Comparison of ENCODE assay signal across 11 cellular contexts in the genomic region with DNA sequence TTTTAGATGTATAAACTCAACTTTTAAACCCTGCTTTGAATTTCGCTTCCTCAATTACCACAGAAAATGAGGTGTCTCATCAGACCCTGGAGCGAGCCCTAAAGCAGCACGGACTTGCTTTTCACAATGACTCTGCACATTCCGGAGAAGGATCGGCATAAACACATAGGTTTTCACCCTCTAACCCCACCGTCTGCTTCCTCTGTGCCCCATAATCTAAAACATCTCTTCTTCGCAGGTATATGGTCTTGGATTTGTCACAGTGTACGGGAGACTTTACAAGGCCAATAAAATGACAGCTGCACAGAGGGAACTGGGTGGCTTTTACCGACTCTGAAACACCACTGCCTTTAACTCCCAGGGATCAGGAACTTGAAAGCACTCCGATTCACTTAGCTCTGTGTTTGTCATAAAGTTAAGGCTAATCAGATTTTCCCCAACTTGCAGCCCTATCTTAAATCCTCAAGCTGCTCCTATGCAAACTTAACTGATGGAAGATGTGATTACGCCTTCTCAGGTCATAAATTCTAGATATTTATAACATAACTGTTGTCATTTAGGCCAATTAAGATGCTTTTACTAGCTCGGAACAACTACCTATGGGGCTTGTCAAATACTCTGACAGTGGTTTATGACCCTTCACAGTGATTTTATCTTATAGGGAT.
A peak's percentile ranks its signal among the peaks of the same experiment; 100 is the strongest.
DNase-seq lines count a peak whose midpoint lies in the region; ATAC-seq and TF ChIP-seq lines count a peak whose summit lies in the region.
"Had no signal": no experiment of that assay in that cellular context is flagged by ENCODE, and none has a peak within 500 bp of the region (broad histone marks: within the 10 kb centered on the region; RNA-seq: fewer than 3 reads in every experiment).

No MANE protein-coding gene starts in this region.

- peak overlapping the region; percentile 69 for H2BK12ac ChIP-seq in trophoblast cell (ENCODE audit: low read length)

- H3K23ac ChIP-seq in trophoblast cell (ENCODE audit: low read length), result no peak overlapping the region

- H3K9me3 ChIP-seq in trophoblast cell (ENCODE audit: insufficient read depth, low read depth, low read length), result no peaks in the 10 kb centered on the region
- no peaks in the 10 kb centered on the region for H3K9me3 ChIP-seq in MG63

- no peak for TF ChIP-seq CTCF in WTC11 (IDR thresholded peaks at IDR 0.05)

- no peak overlapping the region for H2AK5ac ChIP-seq in trophoblast cell (ENCODE audit: low read length)

- H3K4ac ChIP-seq in trophoblast cell (ENCODE audit: low read depth, low read length), result no peak overlapping the region

- no peaks in the 10 kb centered on the region for H3K36me3 ChIP-seq in trophoblast cell (ENCODE audit: control insufficient read depth in 1 of 2, insufficient read depth in 2 of 2, low read length in 2 of 2)
- no peaks in the 10 kb centered on the region for H3K36me3 ChIP-seq in MG63

- peak; percentile 61 for ATAC-seq in GM19328 (IDR thresholded peaks at IDR 0.05; ENCODE audit: unreplicated experiment)
- peak; percentile 55 for ATAC-seq in HG03469 (IDR thresholded peaks at IDR 0.05; ENCODE audit: unreplicated experiment)
- no peak for ATAC-seq in WTC11
- ATAC-seq in GM19452 (IDR thresholded peaks at IDR 0.05; ENCODE audit: unreplicated experiment), result no peak
- ATAC-seq in HG03439 (IDR thresholded peaks at IDR 0.05; ENCODE audit: unreplicated experiment), result no peak
- ATAC-seq: esophagus mucosa had no signal

- H3K79me2 ChIP-seq in trophoblast cell (ENCODE audit: control insufficient read depth, insufficient read depth, low read length, poor library complexity), result peaks cover 2% of the 10 kb centered on the region

- POLR2A ChIA-PET in WTC11 (lab: Charles Lee), result no interaction called here

- CTCF ChIA-PET in WTC11 (lab: Charles Lee), result interaction anchor here (1.1 to 1.3 kb wide), 2 partner anchors 11 to 28 kb away, joined by 4 read pairs; no protein-coding TSS in a partner anchor

- H3K9me3 Mint-ChIP-seq in WTC11, result 0 out of 2 replicates have a peak, but pooled peaks cover 6% of the 10 kb centered on the region
- H3K9me3 Mint-ChIP-seq: nephron had no signal

- H3K4me1 Mint-ChIP-seq in WTC11, result peaks cover 53% of the 10 kb centered on the region

- peak overlapping the region; percentile 42 for H3K27ac ChIP-seq in trophoblast cell (ENCODE audit: low read depth, low read length)

- H3K18ac ChIP-seq in trophoblast cell (ENCODE audit: low read length), result no peak overlapping the region

- peaks cover 21% of the 10 kb centered on the region for H3K79me1 ChIP-seq in trophoblast cell (ENCODE audit: low read length)

- peak overlapping the region; percentile 33 for H2BK5ac ChIP-seq in trophoblast cell (ENCODE audit: low read depth, low read length, poor library complexity)

- peak overlapping the region; percentile 33 for H3K4me2 ChIP-seq in trophoblast cell (ENCODE audit: low read length)

- H4K12ac ChIP-seq in trophoblast cell (ENCODE audit: low read depth, low read length), result no peak overlapping the region

- no peaks in the 10 kb centered on the region for H3K36me3 Mint-ChIP-seq in WTC11

- no peak overlapping the region for H3K4me3 Mint-ChIP-seq in WTC11
- H3K4me3 Mint-ChIP-seq: nephron had no signal

- no peak overlapping the region for H2AFZ ChIP-seq in trophoblast cell (ENCODE audit: insufficient read depth, low read length, poor library complexity)

- H3K4me1 ChIP-seq in trophoblast cell (ENCODE audit: control insufficient read depth in 1 of 2, insufficient read depth in 2 of 2, low read length in 2 of 2), result peaks cover 21 to 29% of the 10 kb centered on the region in 2 experiments

- H3K27me3 ChIP-seq in trophoblast cell (ENCODE audit: insufficient read depth, low read length), result no peaks in the 10 kb centered on the region
- H3K27me3 ChIP-seq in MG63, result no peaks in the 10 kb centered on the region

- no peak overlapping the region for H3K14ac ChIP-seq in trophoblast cell (ENCODE audit: low read length)

- no CpG with 5 or more reads among the region's 12 CpGs for WGBS in trophoblast cell (ENCODE audit: extremely low coverage, insufficient coverage, insufficient read length)

- H2BK120ac ChIP-seq in trophoblast cell (ENCODE audit: insufficient read depth, low read length, poor library complexity), result no peak overlapping the region

- H3K4me3 ChIP-seq in trophoblast cell (ENCODE audit: low read depth, low read length) (no peak overlapping the region), MG63 (no peak overlapping the region)

- H3K9ac ChIP-seq in trophoblast cell (ENCODE audit: low read length), result no peak overlapping the region

- DNase-seq in WTC11 (ENCODE audit: low spot score) (no peak), trophoblast cell (peak; percentile 22 to 29), MG63 (no peak), NCI-H1694 treated with DMSO at 0.1 percent for 48 hours (lab: John Stamatoyannopoulos, UW) (no peak)
- DNase-seq: activated T-cell treated with anti-CD3 and anti-CD28 coated beads, Interleukin-2, amount 50 U/mL, for 1 hour had no signal

- H4K91ac ChIP-seq in trophoblast cell (ENCODE audit: low read depth, low read length), result no peak overlapping the region

- H3K27me3 Mint-ChIP-seq in WTC11 (ENCODE audit: low read depth), result 0 out of 2 replicates have a peak, but pooled peaks cover 4% of the 10 kb centered on the region

- peak overlapping the region; percentile 29; the same call in 1 of the 2 replicates for H3K27ac Mint-ChIP-seq in WTC11

- no peak overlapping the region for H4K8ac ChIP-seq in trophoblast cell (ENCODE audit: low read depth, low read length)

TF ChIP-seq in WTC11, 78 proteins besides CTCF, POLR2A, EP300 and RAD21 (continues in another document):
- TF ChIP-seq ETV6 (CRISPR knock-in tag; IDR thresholded peaks at IDR 0.05) (no peak), ZNF138 (CRISPR knock-in tag; conservative IDR thresholded peaks at IDR 0.05) (no peak), NFE2L1 (CRISPR knock-in tag; IDR thresholded peaks at IDR 0.05) (peak; percentile 87), ZNF671 (CRISPR knock-in tag; IDR thresholded peaks at IDR 0.05) (no peak)
- TF ChIP-seq, protein P1, sequence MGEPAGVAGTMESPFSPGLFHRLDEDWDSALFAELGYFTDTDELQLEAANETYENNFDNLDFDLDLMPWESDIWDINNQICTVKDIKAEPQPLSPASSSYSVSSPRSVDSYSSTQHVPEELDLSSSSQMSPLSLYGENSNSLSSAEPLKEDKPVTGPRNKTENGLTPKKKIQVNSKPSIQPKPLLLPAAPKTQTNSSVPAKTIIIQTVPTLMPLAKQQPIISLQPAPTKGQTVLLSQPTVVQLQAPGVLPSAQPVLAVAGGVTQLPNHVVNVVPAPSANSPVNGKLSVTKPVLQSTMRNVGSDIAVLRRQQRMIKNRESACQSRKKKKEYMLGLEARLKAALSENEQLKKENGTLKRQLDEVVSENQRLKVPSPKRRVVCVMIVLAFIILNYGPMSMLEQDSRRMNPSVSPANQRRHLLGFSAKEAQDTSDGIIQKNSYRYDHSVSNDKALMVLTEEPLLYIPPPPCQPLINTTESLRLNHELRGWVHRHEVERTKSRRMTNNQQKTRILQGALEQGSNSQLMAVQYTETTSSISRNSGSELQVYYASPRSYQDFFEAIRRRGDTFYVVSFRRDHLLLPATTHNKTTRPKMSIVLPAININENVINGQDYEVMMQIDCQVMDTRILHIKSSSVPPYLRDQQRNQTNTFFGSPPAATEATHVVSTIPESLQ (CRISPR knock-in tag; IDR thresholded peaks at IDR 0.05), result no peak
- TF ChIP-seq, protein P2, sequence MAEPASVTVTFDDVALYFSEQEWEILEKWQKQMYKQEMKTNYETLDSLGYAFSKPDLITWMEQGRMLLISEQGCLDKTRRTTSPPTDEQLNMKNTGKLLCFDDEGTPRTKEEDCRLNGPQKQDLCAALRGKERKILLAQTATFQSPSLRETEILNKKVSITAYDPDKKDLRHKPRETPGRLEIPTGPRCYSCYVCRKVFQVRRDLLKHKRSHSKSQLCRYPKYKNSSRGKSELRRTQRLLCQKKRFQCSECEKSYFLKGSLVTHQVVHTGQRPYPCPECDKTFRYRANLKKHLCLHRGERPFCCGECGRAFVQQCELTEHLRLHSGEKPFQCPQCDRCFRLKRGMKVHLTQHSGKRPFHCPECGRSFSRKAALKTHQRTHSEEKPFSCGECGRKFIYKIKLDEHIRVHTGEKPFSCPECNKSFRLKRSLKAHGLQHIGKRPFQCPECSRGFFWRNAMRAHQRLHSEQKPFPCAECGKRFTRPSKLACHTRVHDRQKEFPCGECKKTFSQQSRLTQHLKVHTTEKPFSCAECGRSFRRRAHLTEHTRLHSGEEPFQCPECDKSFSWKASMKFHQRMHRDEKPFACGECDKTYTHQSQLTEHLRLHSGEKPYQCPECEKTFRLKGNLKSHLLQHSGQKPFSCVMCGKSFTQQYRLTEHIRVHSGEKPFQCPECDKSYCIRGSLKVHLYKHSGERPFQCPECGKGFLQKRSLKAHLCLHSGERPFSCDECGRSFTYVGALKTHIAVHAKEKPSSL (CRISPR knock-in tag; conservative IDR thresholded peaks at IDR 0.05), result no peak
- TF ChIP-seq, protein P3, sequence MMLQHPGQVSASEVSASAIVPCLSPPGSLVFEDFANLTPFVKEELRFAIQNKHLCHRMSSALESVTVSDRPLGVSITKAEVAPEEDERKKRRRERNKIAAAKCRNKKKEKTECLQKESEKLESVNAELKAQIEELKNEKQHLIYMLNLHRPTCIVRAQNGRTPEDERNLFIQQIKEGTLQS (CRISPR knock-in tag; conservative IDR thresholded peaks at IDR 0.05), result no peak
- TF ChIP-seq, protein P4, sequence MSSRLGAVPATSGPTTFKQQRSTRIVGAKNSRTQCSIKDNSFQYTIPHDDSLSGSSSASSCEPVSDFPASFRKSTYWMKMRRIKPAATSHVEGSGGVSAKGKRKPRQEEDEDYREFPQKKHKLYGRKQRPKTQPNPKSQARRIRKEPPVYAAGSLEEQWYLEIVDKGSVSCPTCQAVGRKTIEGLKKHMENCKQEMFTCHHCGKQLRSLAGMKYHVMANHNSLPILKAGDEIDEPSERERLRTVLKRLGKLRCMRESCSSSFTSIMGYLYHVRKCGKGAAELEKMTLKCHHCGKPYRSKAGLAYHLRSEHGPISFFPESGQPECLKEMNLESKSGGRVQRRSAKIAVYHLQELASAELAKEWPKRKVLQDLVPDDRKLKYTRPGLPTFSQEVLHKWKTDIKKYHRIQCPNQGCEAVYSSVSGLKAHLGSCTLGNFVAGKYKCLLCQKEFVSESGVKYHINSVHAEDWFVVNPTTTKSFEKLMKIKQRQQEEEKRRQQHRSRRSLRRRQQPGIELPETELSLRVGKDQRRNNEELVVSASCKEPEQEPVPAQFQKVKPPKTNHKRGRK (CRISPR knock-in tag; IDR thresholded peaks at IDR 0.05; ENCODE audit: borderline replicate concordance), result no peak

Comparison
In these comparisons a context has a peak if more than half of its experiments do, and no peak if none do; other contexts are left out.
1. ATAC-seq: peak in GM19328 (single experiment) and HG03469 (single experiment); none in WTC11 (single experiment), GM19452 (single experiment) and HG03439 (single experiment).
2. DNase-seq: peak in trophoblast cell (2 of 2); none in WTC11 (single experiment), MG63 (single experiment) and NCI-H1694 treated with DMSO at 0.1 percent for 48 hours (single experiment).